Comparison of ENCODE assay signal across 8 cellular contexts in genomic region chr6:34235605-34236422, GRCh38. TPM values are rescaled to one million over a fixed set of nuclear protein-coding genes. Genes with fewer than 3 reads are reported as not detected.
DNase-seq lines count a peak whose midpoint lies in the region; ATAC-seq lines count a peak whose summit lies in the region.

No MANE protein-coding gene starts in this region.

- H3K4me3 ChIP-seq in duodenal mucosa (ENCODE audit: low read depth in 1 of 2, low read length in 2 of 2), result peak overlapping the region; percentile 73 to 80
- peak overlapping the region; percentile 66 for H3K4me3 ChIP-seq in mesodermal cell (ENCODE audit: extremely low read depth, insufficient read depth, low read length, poor library complexity, severe bottlenecking)

- peak overlapping the region; percentile 81 to 95 for H3K9ac ChIP-seq in duodenal mucosa (ENCODE audit: low read depth in 1 of 2, low read length in 2 of 2)

- H3K9me3 ChIP-seq in duodenal mucosa (ENCODE audit: control insufficient read depth in 1 of 2, low read length in 2 of 2) (no peaks in the 10 kb centered on the region), mesodermal cell (ENCODE audit: control insufficient read depth, low read length) (no peaks in the 10 kb centered on the region)

- 0% methylated on average over 35 to 50 of the region's 54 CpGs for WGBS in mesodermal cell (ENCODE audit: insufficient coverage in 2 of 2), 2 experiments

- no peaks in the 10 kb centered on the region for H3K27me3 ChIP-seq in duodenal mucosa (ENCODE audit: control insufficient read depth in 1 of 2, insufficient read depth in 2 of 2, low read length in 2 of 2)

- DNase-seq in NCI-H1417 (lab: John Stamatoyannopoulos, UW) (peak in 2 of 3 experiments; percentile 62 to 68), NCI-H1417 treated with DMSO at 0.1 percent for 48 hours (lab: John Stamatoyannopoulos, UW) (no peak), HUDEP-2 (lab: John Stamatoyannopoulos, UW; ENCODE audit: unreplicated experiment in 76 of 76) (peak in 62 of 76 experiments; percentile 31 to 91 (median 64))
- DNase-seq in activated CD4-positive, alpha-beta T cell treated with anti-CD3 and anti-CD28 coated beads, Interleukin-2, amount 50 U/mL, for 48 hours, result peak; percentile 66 to 75
- peak; percentile 56 to 92 (median 72) for DNase-seq in stimulated activated naive CD4-positive, alpha-beta T cell (lab: John Stamatoyannopoulos, UW)

- H3K27ac ChIP-seq in duodenal mucosa (ENCODE audit: low read depth, low read length) (peak overlapping the region; percentile 96), mesodermal cell (ENCODE audit: low read depth, low read length, severe bottlenecking) (peak overlapping the region; percentile 98)

- H3K4me1 ChIP-seq in duodenal mucosa (ENCODE audit: control insufficient read depth in 1 of 2, insufficient read depth in 2 of 2, low read length in 2 of 2) (peaks cover 27 to 29% of the 10 kb centered on the region in 2 donors), mesodermal cell (ENCODE audit: control insufficient read depth, insufficient read depth, low read length, poor library complexity, severe bottlenecking) (peaks cover 24% of the 10 kb centered on the region)

- ATAC-seq in HG02798 (IDR thresholded peaks at IDR 0.05; ENCODE audit: poor library complexity, unreplicated experiment), result no peak

- H3K36me3 ChIP-seq in duodenal mucosa (ENCODE audit: control insufficient read depth in 1 of 2, insufficient read depth in 2 of 2, low read length in 2 of 2) (peaks cover 0 to 1% of the 10 kb centered on the region in 2 donors), mesodermal cell (ENCODE audit: control insufficient read depth, insufficient read depth, low read length) (peaks cover 24% of the 10 kb centered on the region)

RNA-seq across cellular contexts. Expression of gene HMGA1, which starts 0.9 kb away (rescaled TPM):
- 1,202 TPM for polyA plus RNA-seq in mesodermal cell (2013, experiment 1 of 2)
- polyA plus RNA-seq in mesodermal cell (2013, experiment 2 of 2), result 1,112 TPM

RNA-seq across cellular contexts. Expression of gene SMIM29, which starts 13.0 kb away (rescaled TPM):
- polyA plus RNA-seq in mesodermal cell (2013, experiment 1 of 2), result 23.0 TPM
- 21.6 TPM for polyA plus RNA-seq in mesodermal cell (2013, experiment 2 of 2)
